ENCODE assay signal across 21 cellular contexts in genomic region chr1:31883357-31883942, GRCh38.
"Had no signal": no experiment of that assay in that cellular context is flagged by ENCODE, and none has a peak within 500 bp of the region (broad histone marks: within the 10 kb centered on the region; RNA-seq: fewer than 3 reads in every experiment).

No MANE protein-coding gene starts in this region.

- H3K36me3 ChIP-seq: neural progenitor cell, prostate gland, right atrium auricular region, tibial artery had no signal

- ATAC-seq: naive thymus-derived CD4-positive, alpha-beta T cell; sciatic nerve; stimulated activated naive CD8-positive, alpha-beta T cell treated with anti-CD3 and anti-CD28 coated beads, Interleukin-15, Interleukin-2, amounts not matched to agents 100 U/mL and 50 U/mL, for 24 hours had no signal

- H3K4me1 ChIP-seq: neural progenitor cell, prostate gland, right atrium auricular region had no signal

- H3K27me3 Mint-ChIP-seq: type B pancreatic cell had no signal

- H3K9me3 Mint-ChIP-seq: naive thymus-derived CD4-positive, alpha-beta T cell; nephron; neural progenitor cell; type B pancreatic cell had no signal

- H3K4me3 Mint-ChIP-seq: naive thymus-derived CD4-positive, alpha-beta T cell; nephron; neural progenitor cell; type B pancreatic cell had no signal

- H3K27ac Mint-ChIP-seq: nephron, neural progenitor cell, type B pancreatic cell had no signal

- H3K9me3 ChIP-seq: prostate gland, right atrium auricular region, testis, tibial artery had no signal

- H3K4me3 ChIP-seq: lung, neural progenitor cell, prostate gland, right atrium auricular region, smooth muscle cell, testis, tibial artery had no signal

- H3K27ac ChIP-seq: neural progenitor cell, prostate gland, right atrium auricular region, testis, tibial artery had no signal

- DNase-seq: cortex of kidney; mesendoderm; midbrain; naive thymus-derived CD4-positive, alpha-beta T cell; nucleus accumbens; stimulated activated CD4-positive, alpha-beta T cell treated with anti-CD3 and anti-CD28 coated beads, Interleukin-12 subunit alpha, Interleukin-12 subunit beta, amount 100 ng/mL, for 4 hours; stimulated activated CD4-positive, alpha-beta T cell treated with anti-CD3 and anti-CD28 coated beads, Interleukin-1b, Interleukin-23, amount 100 ng/mL, for 48 hours; stimulated activated CD4-positive, alpha-beta T cell treated with anti-CD3 and anti-CD28 coated beads, Interleukin-4, amount 100 ng/mL, for 1 hour; stimulated activated CD8-positive, alpha-beta memory T cell treated with anti-CD3 and anti-CD28 coated beads, Interleukin-4, amount 100 ng/mL, for 48 hours; stimulated activated naive CD8-positive, alpha-beta T cell treated with anti-CD3 and anti-CD28 coated beads, Interleukin-15, Interleukin-2, amounts not matched to agents 100 U/mL and 50 U/mL, for 24 hours; substantia nigra; testis; tibial artery had no signal

- H3K36me3 Mint-ChIP-seq: naive thymus-derived CD4-positive, alpha-beta T cell; neural progenitor cell; type B pancreatic cell had no signal
